ENCODE assay signal across 11 cellular contexts in the genomic region with DNA sequence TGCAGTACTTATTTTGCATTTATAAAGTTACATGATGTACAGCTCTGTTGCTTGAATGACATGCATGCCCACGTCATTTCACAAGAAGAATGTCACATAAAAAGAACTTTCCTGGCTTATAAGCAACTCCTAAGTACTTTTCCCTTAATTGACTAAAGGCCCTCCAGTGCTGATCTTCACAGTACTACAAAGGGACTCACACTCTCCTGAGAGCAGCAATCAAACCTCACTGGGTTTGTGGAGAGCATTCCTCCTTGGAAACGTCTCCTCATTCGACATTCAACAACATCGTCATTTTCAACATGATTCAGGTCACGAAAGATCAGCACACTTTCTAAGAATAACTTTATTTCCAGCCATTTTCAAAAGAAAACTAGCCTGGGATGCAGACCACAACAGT.
A peak's percentile ranks its signal among the peaks of the same experiment; 100 is the strongest.
DNase-seq lines count a peak whose midpoint lies in the region; ATAC-seq and TF ChIP-seq lines count a peak whose summit lies in the region.
"Had no signal": no experiment of that assay in that cellular context is flagged by ENCODE, and none has a peak within 500 bp of the region (broad histone marks: within the 10 kb centered on the region; RNA-seq: fewer than 3 reads in every experiment).

No MANE protein-coding gene starts in this region.

- intact Hi-C loops in esophagus muscularis mucosa (cut with DNase I): no loop called here

- TF ChIP-seq EP300 in esophagus muscularis mucosa (IDR thresholded peaks at IDR 0.05): no peak

- ATAC-seq in stimulated activated naive CD8-positive, alpha-beta T cell treated with anti-CD3 and anti-CD28 coated beads, Interleukin-15, Interleukin-2, amounts not matched to agents 100 U/mL and 50 U/mL, for 24 hours: no peak
- no peak for ATAC-seq in HG03442 (IDR thresholded peaks at IDR 0.05; ENCODE audit: unreplicated experiment)

- no peak for DNase-seq in stimulated activated naive CD8-positive, alpha-beta T cell treated with anti-CD3 and anti-CD28 coated beads, Interleukin-15, Interleukin-2, amounts not matched to agents 100 U/mL and 50 U/mL, for 24 hours
- no peak for DNase-seq in esophagus muscularis mucosa (ENCODE audit: extremely low spot score)
- no peak for DNase-seq in AG08395 (ENCODE audit: low spot score)
- DNase-seq in effector CD8-positive, alpha-beta T cell (lab: John Stamatoyannopoulos, UW): no peak
- DNase-seq: aorta, foreskin fibroblast, NCI-H1092 treated with DMSO at 0.1 percent for 48 hours had no signal

- no peak overlapping the region for H3K27ac ChIP-seq in esophagus muscularis mucosa (replicated peaks in 1 of 4)

- H3K27ac Mint-ChIP-seq in stimulated activated naive CD8-positive, alpha-beta T cell treated with anti-CD3 and anti-CD28 coated beads, Interleukin-15, Interleukin-2, amounts not matched to agents 100 ng/mL and 50 ng/mL, for 24 hours: peak overlapping the region; percentile 95
- H3K27ac Mint-ChIP-seq in activated naive CD8-positive, alpha-beta T cell: peak overlapping the region; percentile 98

- TF ChIP-seq POLR2A in esophagus muscularis mucosa (IDR thresholded peaks at IDR 0.05; ENCODE audit: low read depth): no peak

- 66% methylated on average over 5 of the region's 5 CpGs for WGBS in esophagus muscularis mucosa

- no peaks in the 10 kb centered on the region for H3K27me3 Mint-ChIP-seq in stimulated activated naive CD8-positive, alpha-beta T cell treated with anti-CD3 and anti-CD28 coated beads, Interleukin-15, Interleukin-2, amounts not matched to agents 100 ng/mL and 50 ng/mL, for 24 hours
- H3K27me3 Mint-ChIP-seq in activated naive CD8-positive, alpha-beta T cell: no peaks in the 10 kb centered on the region

- H3K4me1 ChIP-seq in mononuclear cell (ENCODE audit: insufficient read depth, low read length) (peaks cover 59% of the 10 kb centered on the region), esophagus muscularis mucosa (peaks cover 0 to 3% (median 0%) of the 10 kb centered on the region in 4 donors)

- peaks cover 8% of the 10 kb centered on the region for H3K9me3 Mint-ChIP-seq in stimulated activated naive CD8-positive, alpha-beta T cell treated with anti-CD3 and anti-CD28 coated beads, Interleukin-15, Interleukin-2, amounts not matched to agents 100 ng/mL and 50 ng/mL, for 24 hours
- no peaks in the 10 kb centered on the region for H3K9me3 Mint-ChIP-seq in activated naive CD8-positive, alpha-beta T cell (ENCODE audit: low read depth)

- H3K9me3 ChIP-seq in mononuclear cell (ENCODE audit: low read depth, low read length) (no peaks in the 10 kb centered on the region), esophagus muscularis mucosa (no peaks in the 10 kb centered on the region)

- peaks cover 90% of the 10 kb centered on the region for H3K4me1 Mint-ChIP-seq in stimulated activated naive CD8-positive, alpha-beta T cell treated with anti-CD3 and anti-CD28 coated beads, Interleukin-15, Interleukin-2, amounts not matched to agents 100 ng/mL and 50 ng/mL, for 24 hours (ENCODE audit: low read depth)
- peaks cover 92% of the 10 kb centered on the region for H3K4me1 Mint-ChIP-seq in activated naive CD8-positive, alpha-beta T cell (ENCODE audit: low read depth)

- H3K36me3 ChIP-seq in esophagus muscularis mucosa: no peaks in the 10 kb centered on the region

- peaks cover 9% of the 10 kb centered on the region for H3K36me3 Mint-ChIP-seq in stimulated activated naive CD8-positive, alpha-beta T cell treated with anti-CD3 and anti-CD28 coated beads, Interleukin-15, Interleukin-2, amounts not matched to agents 100 ng/mL and 50 ng/mL, for 24 hours (ENCODE audit: low read depth)
- peaks cover 14% of the 10 kb centered on the region for H3K36me3 Mint-ChIP-seq in activated naive CD8-positive, alpha-beta T cell

- peak overlapping the region; percentile 94 for H3K4me3 Mint-ChIP-seq in stimulated activated naive CD8-positive, alpha-beta T cell treated with anti-CD3 and anti-CD28 coated beads, Interleukin-15, Interleukin-2, amounts not matched to agents 100 ng/mL and 50 ng/mL, for 24 hours
- peak overlapping the region; percentile 97 for H3K4me3 Mint-ChIP-seq in activated naive CD8-positive, alpha-beta T cell

- H3K4me3 ChIP-seq in mononuclear cell (ENCODE audit: low read length) (peak overlapping the region; percentile 49), esophagus muscularis mucosa (no peak overlapping the region)

- no peak for TF ChIP-seq CTCF in esophagus muscularis mucosa (IDR thresholded peaks at IDR 0.05)

- H3K27me3 ChIP-seq in mononuclear cell (ENCODE audit: insufficient read depth, low read length) (no peaks in the 10 kb centered on the region), esophagus muscularis mucosa (no peaks in the 10 kb centered on the region)
